In the genomic region with DNA sequence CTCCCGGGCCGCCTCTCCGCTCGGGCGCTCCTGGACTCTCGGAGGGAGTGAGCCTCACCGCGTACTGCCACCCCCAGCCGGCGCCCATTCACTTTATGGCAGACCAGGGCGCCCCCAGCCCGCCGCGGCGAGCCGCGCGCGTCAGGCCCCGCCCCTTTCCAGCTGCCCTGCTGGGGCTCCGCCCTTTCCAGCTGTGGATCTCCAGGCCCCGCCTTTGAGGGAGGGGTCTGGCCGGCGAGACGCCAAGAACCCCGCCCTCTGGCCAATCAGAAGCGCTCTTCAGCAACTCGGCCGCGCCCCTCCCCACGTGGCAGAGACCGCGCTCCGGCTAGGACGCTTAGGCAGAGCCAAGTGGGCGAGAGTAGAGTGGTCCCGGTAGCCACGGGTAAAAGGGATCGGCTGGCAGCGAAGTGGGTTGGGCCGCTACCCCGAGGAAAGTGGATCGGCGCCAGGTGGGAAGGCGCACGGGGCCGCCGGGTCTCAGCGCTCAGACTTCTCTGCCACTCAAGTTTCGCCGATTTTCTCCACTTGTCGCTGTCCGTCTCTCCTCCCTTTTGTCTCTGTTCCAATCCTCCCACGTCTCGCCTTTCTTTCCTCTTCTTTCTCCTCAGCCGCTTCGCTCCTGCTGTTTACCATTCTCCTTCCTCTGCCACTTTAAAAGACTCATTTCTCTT, we compare ENCODE assay signal across 8 cellular contexts. TPM values are rescaled to one million over a fixed set of nuclear protein-coding genes. Genes with fewer than 3 reads are reported as not detected.
DNase-seq lines count a peak whose midpoint lies in the region; ATAC-seq, FAIRE-seq and TF ChIP-seq lines count a peak whose summit lies in the region.

A gene (minus strand): TSS at position 69 of the 674 bp plus-strand sequence. CDS start 9,432 bp downstream, outside the sequence.

- peak within 1 kb of the TSS; percentile 24 for H3K4me3 ChIP-seq in lower leg skin (ENCODE audit: low read depth, poor library complexity, severe bottlenecking)

- peak; percentile 97 for FAIRE-seq in GM12891 (lab: Jason Lieb, UNC)

- DNase-seq in GM12891 (ENCODE audit: insufficient read length, low spot score) (peak; percentile 98), NCI-H2196 treated with DMSO at 0.1 percent for 48 hours (lab: John Stamatoyannopoulos, UW; ENCODE audit: unreplicated experiment) (peak; percentile 21), dermis microvascular lymphatic vessel endothelial cell (ENCODE audit: low read depth in 2 of 2) (peak; percentile 75 to 93), lower leg skin (ENCODE audit: low spot score in 2 of 2) (peak; percentile 93 to 99), NCI-H226 (no peak)
- peak; percentile 92 to 94 for DNase-seq in activated CD4-positive, alpha-beta T cell treated with anti-CD3 and anti-CD28 coated beads, Interleukin-2, amount 50 U/mL, for 48 hours
- peak; percentile 92 to 94 for DNase-seq in stimulated activated CD4-positive, alpha-beta T cell treated with anti-CD3 and anti-CD28 coated beads, Interleukin-2, amount 100 ng/mL, for 48 hours

- TF ChIP-seq CTCF in lower leg skin (IDR thresholded peaks at IDR 0.05) = no peak

- 0 to 2% methylated on average over 31 to 52 of the region's 57 CpGs for WGBS in lower leg skin, 2 donors

- intact Hi-C loops in lower leg skin (cut with DNase I; ENCODE audit: low total_unique reads) = no loop called here

- TF ChIP-seq POLR2A in GM12891 (IDR thresholded peaks at IDR 0.05; ENCODE audit: low read depth, low read length) = no peak
- TF ChIP-seq POLR2A in lower leg skin (IDR thresholded peaks at IDR 0.05) = no peak

- peak; percentile 56 for ATAC-seq in HG02798 (IDR thresholded peaks at IDR 0.05; ENCODE audit: poor library complexity, unreplicated experiment)

TF ChIP-seq in GM12891, 5 proteins besides CTCF, POLR2A, EP300 and RAD21:
- TF ChIP-seq POU2F2 (IDR thresholded peaks at IDR 0.05; ENCODE audit: low read depth, low read length) (no peak), PAX5 (IDR thresholded peaks at IDR 0.05; ENCODE audit: insufficient read depth, low read length, severe bottlenecking) (no peak), TAF1 (IDR thresholded peaks at IDR 0.05; ENCODE audit: low read depth, low read length) (no peak), SPI1 (IDR thresholded peaks at IDR 0.05; ENCODE audit: low read depth, low read length) (no peak), POLR2AphosphoS5 (IDR thresholded peaks at IDR 0.05; ENCODE audit: low read depth, low read length) (no peak)

RNA-seq across cellular contexts. Expression of the gene that starts here (rescaled TPM):
- not detected for polyA plus RNA-seq in GM12891 (2012; ENCODE audit: low read depth, missing spikeins)
- total RNA-seq in dermis microvascular lymphatic vessel endothelial cell = not detected in 2 replicates
- total RNA-seq in lower leg skin = not detected

Comparison
In these comparisons a context has a peak if more than half of its experiments do, and no peak if none do; other contexts are left out.
1. Peak in DNase-seq in dermis microvascular lymphatic vessel endothelial cell; RNA of the gene not detected or under 1 TPM.
2. Peak in DNase-seq and H3K4me3 ChIP-seq in lower leg skin; RNA of the gene not detected or under 1 TPM.